ENCODE assay signal across 8 cellular contexts in the genomic region with DNA sequence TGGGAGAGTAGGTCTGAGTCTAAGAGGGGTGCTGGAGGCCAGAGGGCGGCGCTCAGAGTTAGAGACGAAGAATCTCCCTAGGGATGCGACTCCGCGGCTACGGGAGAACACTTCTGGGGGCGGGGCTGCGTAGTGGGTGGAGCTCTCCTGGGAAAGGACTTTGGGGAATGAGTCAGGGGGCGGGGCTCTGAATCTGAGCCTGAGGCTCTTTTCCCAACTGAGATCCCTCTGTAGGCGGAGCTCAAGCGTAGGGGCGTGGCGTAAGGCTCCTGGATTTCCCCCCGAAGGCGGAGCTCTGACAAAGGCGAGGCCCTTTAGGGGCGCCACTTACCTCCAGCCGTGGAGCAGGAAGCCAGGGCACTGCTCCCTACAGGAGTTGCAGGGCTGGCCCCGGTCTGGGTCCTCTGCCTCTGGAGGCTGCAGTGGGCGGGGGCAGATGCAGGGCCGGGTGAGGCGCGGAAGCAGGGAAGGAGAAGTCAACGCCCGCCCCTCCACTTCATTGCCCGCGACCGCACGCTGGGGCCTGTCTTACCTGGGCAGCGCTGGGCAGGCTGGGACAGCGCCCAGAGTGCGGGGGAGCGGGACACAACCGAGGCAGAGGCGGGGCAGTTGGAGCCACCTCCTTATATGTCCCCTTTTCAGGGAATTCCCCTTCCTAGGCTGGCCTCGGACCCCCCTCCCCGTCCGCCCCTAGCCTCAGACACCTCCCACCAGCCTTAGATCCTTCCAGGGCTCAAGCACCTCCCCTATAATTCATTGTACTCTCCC. TPM values are rescaled to one million over a fixed set of nuclear protein-coding genes. Genes with fewer than 3 reads are reported as not detected.
A peak's percentile ranks its signal among the peaks of the same experiment; 100 is the strongest.
DNase-seq lines count a peak whose midpoint lies in the region; ATAC-seq and TF ChIP-seq lines count a peak whose summit lies in the region.

No MANE protein-coding gene starts in this region.

- H3K4me1 ChIP-seq in left ventricle myocardium inferior (peaks cover 15% of the 10 kb centered on the region), rectal smooth muscle tissue (ENCODE audit: control insufficient read depth, insufficient read depth, low read length) (no peaks in the 10 kb centered on the region)

- no peak for TF ChIP-seq CTCF in left ventricle myocardium inferior (IDR thresholded peaks at IDR 0.05; ENCODE audit: borderline replicate concordance)

- ATAC-seq in HG02588 (IDR thresholded peaks at IDR 0.05; ENCODE audit: unreplicated experiment), result peak; percentile 50

- no peak overlapping the region for H3K9ac ChIP-seq in rectal smooth muscle tissue (ENCODE audit: low read length)

- H3K36me3 ChIP-seq in left ventricle myocardium inferior (peaks cover 28% of the 10 kb centered on the region), rectal smooth muscle tissue (ENCODE audit: control insufficient read depth, insufficient read depth, low read length) (peaks cover 4% of the 10 kb centered on the region)

- H3K4me3 ChIP-seq in left ventricle myocardium inferior, result peak overlapping the region; percentile 69
- peak overlapping the region; percentile 35 for H3K4me3 ChIP-seq in rectal smooth muscle tissue (ENCODE audit: low read length)

- no peaks in the 10 kb centered on the region for H3K9me3 ChIP-seq in left ventricle myocardium inferior (replicated peaks)

- intact Hi-C loops in left ventricle myocardium inferior (cut with micrococcal nuclease), result no loop called here

- peak; percentile 99 for DNase-seq in ELF-1 (ENCODE audit: low read depth, low spot score)
- DNase-seq in NCI-H526 treated with DMSO at 0.1 percent for 48 hours (lab: John Stamatoyannopoulos, UW), result peak; percentile 86
- peak in 34 of 58 donors; percentile 2 to 72 (median 28) for DNase-seq in anterior cingulate cortex (lab: John Stamatoyannopoulos, UW)
- DNase-seq in left ventricle myocardium inferior, result peak; percentile 91
- no peak for DNase-seq in GF-D8 (lab: John Stamatoyannopoulos, UW)
- DNase-seq in germinal center (ENCODE audit: low spot score), result no peak

- no peaks in the 10 kb centered on the region for H3K27me3 ChIP-seq in left ventricle myocardium inferior (ENCODE audit: low read depth)
- no peaks in the 10 kb centered on the region for H3K27me3 ChIP-seq in rectal smooth muscle tissue (ENCODE audit: control insufficient read depth, insufficient read depth, low read length)

- H3K27ac ChIP-seq in left ventricle myocardium inferior (replicated peaks) (peak overlapping the region; percentile 88), rectal smooth muscle tissue (ENCODE audit: low read depth, low read length) (peak overlapping the region; percentile 52)

RNA-seq across cellular contexts. Expression of a gene that starts 1.7 kb away (rescaled TPM):
- total RNA-seq in left ventricle myocardium inferior, result 9.7 TPM

RNA-seq across cellular contexts. Expression of a gene that starts 12.8 kb away (rescaled TPM):
- 42.1 TPM for total RNA-seq in left ventricle myocardium inferior

RNA-seq across cellular contexts. Expression of a gene that starts 15.5 kb away (rescaled TPM):
- 1.6 TPM for total RNA-seq in left ventricle myocardium inferior

RNA-seq across cellular contexts. Expression of a gene that starts 21.9 kb away (rescaled TPM):
- 2.4 TPM for total RNA-seq in left ventricle myocardium inferior

RNA-seq across cellular contexts. Expression of a gene that starts 48.7 kb away (rescaled TPM):
- 0.08 TPM for total RNA-seq in left ventricle myocardium inferior

Comparison
In these comparisons a context has a peak if more than half of its experiments do, and no peak if none do; other contexts are left out.
1. DNase-seq: peak in ELF-1 (single experiment), NCI-H526 treated with DMSO at 0.1 percent for 48 hours (single experiment), anterior cingulate cortex (34 of 58) and left ventricle myocardium inferior (single experiment); none in GF-D8 (single experiment) and germinal center (single experiment).